26 cellular contexts compared by ENCODE assay signal in the genomic region with DNA sequence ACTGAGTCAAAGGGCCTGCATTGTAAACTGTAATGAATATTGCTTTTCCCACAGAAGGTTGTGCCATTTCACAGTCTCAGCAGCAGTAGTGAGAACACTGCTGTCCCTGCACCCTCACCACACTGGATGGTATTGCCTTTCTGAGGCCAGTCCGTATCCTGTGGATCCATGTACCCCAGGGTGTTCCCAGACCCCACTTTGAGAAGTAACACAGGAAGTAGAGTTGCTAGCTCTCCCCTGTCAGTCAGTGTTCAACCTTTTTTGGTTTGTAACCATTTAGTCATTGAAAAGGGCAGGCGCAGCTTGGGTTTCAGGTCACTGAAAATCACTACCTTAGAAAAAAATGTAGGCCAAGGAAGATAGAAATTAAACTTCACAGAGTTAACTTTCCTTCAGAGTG. TPM values are rescaled to one million over a fixed set of nuclear protein-coding genes. Genes with fewer than 3 reads are reported as not detected.
DNase-seq lines count a peak whose midpoint lies in the region; ATAC-seq lines count a peak whose summit lies in the region.
"Had no signal": no experiment of that assay in that cellular context is flagged by ENCODE, and none has a peak within 500 bp of the region (broad histone marks: within the 10 kb centered on the region; RNA-seq: fewer than 3 reads in every experiment).

No MANE protein-coding gene starts in this region.

- H3K9me3 Mint-ChIP-seq in activated naive CD4-positive, alpha-beta T cell treated with anti-CD3 and anti-CD28 coated beads, Interleukin-2, amount 10 ng/mL, durations not matched to agents 7 days and 5 days = no peaks in the 10 kb centered on the region
- peaks cover 0 to 6% (median 0%) of the 10 kb centered on the region in 5 donors for H3K9me3 Mint-ChIP-seq in CD8-positive, alpha-beta memory T cell
- H3K9me3 Mint-ChIP-seq in effector memory CD8-positive, alpha-beta T cell = peaks cover 0 to 2% of the 10 kb centered on the region in 2 donors
- peaks cover 2% of the 10 kb centered on the region for H3K9me3 Mint-ChIP-seq in stimulated activated effector memory CD8-positive, alpha-beta T cell treated with anti-CD3 and anti-CD28 coated beads, Interleukin-12 subunit alpha, Interleukin-12 subunit beta, amount 100 ng/mL, for 72 hours

- H3K27ac ChIP-seq in CD8-positive, alpha-beta memory T cell (ENCODE audit: low read depth, low read length) = no peak overlapping the region
- H3K27ac ChIP-seq: HL-60, SJSA1 had no signal

- POLR2A ChIA-PET in CD8-positive, alpha-beta memory T cell (lab: Charles Lee) = interaction anchor here (0.6 kb wide), 1 partner anchor 255 kb away, joined by 3 read pairs; no protein-coding TSS in a partner anchor

- H3K4me3 Mint-ChIP-seq in activated naive CD4-positive, alpha-beta T cell treated with anti-CD3 and anti-CD28 coated beads, Interleukin-2, amount 10 ng/mL, durations not matched to agents 7 days and 5 days = no peak overlapping the region
- peak overlapping the region in 2 of 7 donors; percentile 36 to 44 for H3K4me3 Mint-ChIP-seq in CD8-positive, alpha-beta memory T cell
- peak overlapping the region in 1 of 2 donors; percentile 18 for H3K4me3 Mint-ChIP-seq in effector memory CD8-positive, alpha-beta T cell
- no peak overlapping the region for H3K4me3 Mint-ChIP-seq in stimulated activated effector memory CD8-positive, alpha-beta T cell treated with anti-CD3 and anti-CD28 coated beads, Interleukin-12 subunit alpha, Interleukin-12 subunit beta, amount 100 ng/mL, for 72 hours

- no peaks in the 10 kb centered on the region for H3K27me3 ChIP-seq in CD8-positive, alpha-beta memory T cell (ENCODE audit: insufficient read depth, low read length, poor library complexity, severe bottlenecking)
- H3K27me3 ChIP-seq: SJSA1 had no signal

- ATAC-seq in effector memory CD8-positive, alpha-beta T cell (replicated peaks) = peak; percentile 50
- peak; percentile 16 for ATAC-seq in stimulated activated effector memory CD8-positive, alpha-beta T cell treated with anti-CD3 and anti-CD28 coated beads, Interleukin-12 subunit alpha, Interleukin-12 subunit beta, amount 100 ng/mL, for 72 hours
- ATAC-seq: HCT116, HepG2, K562 had no signal

- DNase-seq in activated naive CD4-positive, alpha-beta T cell treated with anti-CD3 and anti-CD28 coated beads, Interleukin-2, amount 10 ng/mL, durations not matched to agents 7 days and 5 days = no peak
- no peak for DNase-seq in activated naive CD4-positive, alpha-beta T cell treated with anti-CD3 and anti-CD28 coated beads, Interleukin-2, amount 50 U/mL, for 16 hours
- no peak for DNase-seq in CD8-positive, alpha-beta memory T cell
- no peak for DNase-seq in effector memory CD8-positive, alpha-beta T cell
- DNase-seq in stimulated activated effector memory CD8-positive, alpha-beta T cell treated with anti-CD3 and anti-CD28 coated beads, Interleukin-12 subunit alpha, Interleukin-12 subunit beta, amount 100 ng/mL, for 72 hours (ENCODE audit: low spot score in 2 of 2) = peak in 1 of 2 donors; percentile 45
- no peak for DNase-seq in DMS 273 (lab: John Stamatoyannopoulos, UW; ENCODE audit: unreplicated experiment)
- DNase-seq in DMS79 (lab: John Stamatoyannopoulos, UW) = no peak
- DNase-seq: BE2C, Caco-2, MM.1S, NCI-H1092, NCI-H1436, NCI-H187 treated with DMSO at 0.1 percent for 48 hours, NCI-H2107, NCI-H446 treated with DMSO at 0.1 percent for 48 hours, NCI-H526 treated with DMSO at 0.1 percent for 48 hours, OCI-M1 had no signal

- H3K4me3 ChIP-seq in CD8-positive, alpha-beta memory T cell (ENCODE audit: low read length) = no peak overlapping the region
- H3K4me3 ChIP-seq: K562, SJSA1 had no signal

- CTCF ChIA-PET in activated naive CD4-positive, alpha-beta T cell treated with anti-CD3 and anti-CD28 coated beads, Interleukin-2, amount 10 ng/mL, durations not matched to agents 7 days and 5 days (lab: Charles Lee) = interaction anchor here (0.7 to 1.3 kb wide), 4 partner anchors 9 to 35 kb away, joined by 3 to 6 read pairs (median 3); no protein-coding TSS in a partner anchor
- CTCF ChIA-PET in CD8-positive, alpha-beta memory T cell (lab: Charles Lee) = interaction anchor here (0.8 to 1.7 kb wide), 4 partner anchors 8 to 37 kb away, joined by 3 to 9 read pairs (median 3); no protein-coding TSS in a partner anchor

- H3K4me1 ChIP-seq in CD8-positive, alpha-beta memory T cell (ENCODE audit: insufficient read depth, low read length) = peaks cover 17% of the 10 kb centered on the region
- H3K4me1 ChIP-seq: BE2C, Caco-2, SJSA1 had no signal

- H3K36me3 Mint-ChIP-seq in activated naive CD4-positive, alpha-beta T cell treated with anti-CD3 and anti-CD28 coated beads, Interleukin-2, amount 10 ng/mL, durations not matched to agents 7 days and 5 days = peaks cover 71% of the 10 kb centered on the region
- H3K36me3 Mint-ChIP-seq in CD8-positive, alpha-beta memory T cell = peaks cover 15 to 70% (median 20%) of the 10 kb centered on the region in 3 donors
- peaks cover 69% of the 10 kb centered on the region for H3K36me3 Mint-ChIP-seq in effector memory CD8-positive, alpha-beta T cell (ENCODE audit: insufficient read depth)
- peaks cover 95% of the 10 kb centered on the region for H3K36me3 Mint-ChIP-seq in stimulated activated effector memory CD8-positive, alpha-beta T cell treated with anti-CD3 and anti-CD28 coated beads, Interleukin-12 subunit alpha, Interleukin-12 subunit beta, amount 100 ng/mL, for 72 hours

- peaks cover 5% of the 10 kb centered on the region for H3K36me3 ChIP-seq in CD8-positive, alpha-beta memory T cell (ENCODE audit: insufficient read depth, low read length)
- H3K36me3 ChIP-seq: BE2C, SJSA1 had no signal

- no peaks in the 10 kb centered on the region for H3K9me3 ChIP-seq in CD8-positive, alpha-beta memory T cell (ENCODE audit: low read length)
- H3K9me3 ChIP-seq: BE2C, SJSA1 had no signal

- H3K4me1 Mint-ChIP-seq in activated naive CD4-positive, alpha-beta T cell treated with anti-CD3 and anti-CD28 coated beads, Interleukin-2, amount 10 ng/mL, durations not matched to agents 7 days and 5 days = peaks cover 78% of the 10 kb centered on the region
- peaks cover 66 to 89% (median 80%) of the 10 kb centered on the region in 3 donors for H3K4me1 Mint-ChIP-seq in CD8-positive, alpha-beta memory T cell
- peaks cover 51 to 75% of the 10 kb centered on the region in 2 donors for H3K4me1 Mint-ChIP-seq in effector memory CD8-positive, alpha-beta T cell (ENCODE audit: low read depth in 2 of 2)
- peaks cover 76% of the 10 kb centered on the region for H3K4me1 Mint-ChIP-seq in stimulated activated effector memory CD8-positive, alpha-beta T cell treated with anti-CD3 and anti-CD28 coated beads, Interleukin-12 subunit alpha, Interleukin-12 subunit beta, amount 100 ng/mL, for 72 hours

- peak overlapping the region; percentile 45 for H3K27ac Mint-ChIP-seq in activated naive CD4-positive, alpha-beta T cell treated with anti-CD3 and anti-CD28 coated beads, Interleukin-2, amount 10 ng/mL, durations not matched to agents 7 days and 5 days
- peak overlapping the region; percentile 36 to 88 (median 72) for H3K27ac Mint-ChIP-seq in CD8-positive, alpha-beta memory T cell
- H3K27ac Mint-ChIP-seq in effector memory CD8-positive, alpha-beta T cell = peak overlapping the region; percentile 79 to 83
- H3K27ac Mint-ChIP-seq in stimulated activated effector memory CD8-positive, alpha-beta T cell treated with anti-CD3 and anti-CD28 coated beads, Interleukin-12 subunit alpha, Interleukin-12 subunit beta, amount 100 ng/mL, for 72 hours = peak overlapping the region; percentile 91

- no peaks in the 10 kb centered on the region for H3K27me3 Mint-ChIP-seq in activated naive CD4-positive, alpha-beta T cell treated with anti-CD3 and anti-CD28 coated beads, Interleukin-2, amount 10 ng/mL, durations not matched to agents 7 days and 5 days
- no peaks in the 10 kb centered on the region for H3K27me3 Mint-ChIP-seq in CD8-positive, alpha-beta memory T cell
- no peaks in the 10 kb centered on the region for H3K27me3 Mint-ChIP-seq in effector memory CD8-positive, alpha-beta T cell

RNA-seq across cellular contexts. Expression of a gene that starts 37.9 kb away (rescaled TPM):
- 10 to 100 TPM; 48.8 to 50.8 TPM for total RNA-seq in CD8-positive, alpha-beta memory T cell
- polyA plus RNA-seq in CD8-positive, alpha-beta memory T cell = 27.5 TPM
- total RNA-seq: Caco-2, G401, H1, HepG2, HT-29, LHCN-M2 had no signal
- polyA plus RNA-seq: H1, HepG2 had no signal

RNA-seq across cellular contexts. Expression of a gene that starts 51.0 kb away (rescaled TPM):
- 10 to 100 TPM; 23.0 to 24.4 TPM for total RNA-seq in CD8-positive, alpha-beta memory T cell
- polyA plus RNA-seq in CD8-positive, alpha-beta memory T cell = 7.0 TPM
- total RNA-seq: Caco-2, HT-29 had no signal
- polyA plus RNA-seq: HepG2 had no signal
